In the genomic region with DNA sequence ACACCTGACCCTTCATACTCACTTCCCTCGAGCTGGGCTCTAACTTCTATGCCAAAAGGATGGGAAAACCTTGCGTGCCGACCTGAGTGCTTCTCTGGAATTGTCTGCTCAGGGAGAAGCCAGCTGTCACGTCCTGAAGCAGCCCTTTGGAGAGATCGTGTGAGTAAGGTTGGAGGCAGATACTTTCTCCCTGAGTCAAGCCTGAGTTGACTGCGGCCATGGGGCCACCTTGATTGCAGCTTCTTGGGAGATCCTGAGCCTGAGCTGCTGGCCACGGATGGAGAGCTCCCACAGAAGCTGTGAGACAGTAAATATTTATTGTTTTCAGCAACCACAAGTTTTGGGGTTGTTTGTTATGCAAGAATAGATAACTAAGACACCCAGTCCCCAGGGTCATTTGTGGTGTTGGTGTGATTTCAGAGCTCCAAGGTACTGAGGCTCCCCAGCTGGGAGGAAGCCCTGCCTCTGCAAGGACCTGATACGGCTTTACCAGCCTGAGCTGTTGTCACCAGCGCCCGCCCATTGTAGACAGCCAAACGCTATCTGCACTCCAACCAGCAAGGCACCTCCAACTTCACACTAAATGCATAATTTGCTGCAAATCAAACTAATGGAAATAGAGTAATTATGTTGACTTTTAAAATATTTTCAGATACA, we compare ENCODE assay signal across 20 cellular contexts.
"Had no signal": no experiment of that assay in that cellular context is flagged by ENCODE, and none has a peak within 500 bp of the region (broad histone marks: within the 10 kb centered on the region; RNA-seq: fewer than 3 reads in every experiment).

No MANE protein-coding gene starts in this region.

- H3K9ac ChIP-seq: neural progenitor cell had no signal

- H3K9me3 ChIP-seq: psoas muscle had no signal

- ATAC-seq: activated CD4-positive, CD25-positive, alpha-beta regulatory T cell treated with anti-CD3 and anti-CD28 coated beads, Interleukin-2, amount 50 U/mL, for 24 hours; activated CD8-positive, alpha-beta T cell treated with anti-CD3 and anti-CD28 coated beads, Interleukin-2, amount 10 ng/mL, durations not matched to agents 7 days and 5 days; naive thymus-derived CD8-positive, alpha-beta T cell; psoas muscle; right cardiac atrium; stimulated activated effector memory CD8-positive, alpha-beta T cell treated with anti-CD3 and anti-CD28 coated beads, Interleukin-12 subunit alpha, Interleukin-12 subunit beta, amount 100 ng/mL, for 72 hours; stimulated activated naive CD8-positive, alpha-beta T cell treated with anti-CD3 and anti-CD28 coated beads, Interleukin-15, amount 100 ng/mL, for 72 hours; T-helper 17 cell had no signal

- H3K36me3 ChIP-seq: left ventricle myocardium inferior, neural progenitor cell, tibial artery had no signal

- H3K27ac ChIP-seq: left ventricle myocardium inferior, neural progenitor cell, psoas muscle, tibial artery had no signal

- H3K4me1 ChIP-seq: left ventricle myocardium inferior, neural progenitor cell, psoas muscle, tibial artery had no signal

- DNase-seq: activated CD4-positive, alpha-beta T cell treated with anti-CD3 and anti-CD28 coated beads, Interleukin-2, amount 10 ng/mL, durations not matched to agents 7 days and 5 days; activated naive CD4-positive, alpha-beta T cell treated with anti-CD3 and anti-CD28 coated beads for 36 hours; activated T-cell treated with anti-CD3 and anti-CD28 coated beads, Interleukin-2, amount 50 U/mL, for 48 hours; amygdala; effector CD8-positive, alpha-beta T cell; glutamatergic neuron; hippocampal formation; left ventricle myocardium inferior; psoas muscle; right cardiac atrium; stimulated activated CD4-positive, alpha-beta T cell treated with anti-CD3 and anti-CD28 coated beads, Interleukin-12 subunit alpha, Interleukin-12 subunit beta, amount 100 ng/mL, for 4 hours; stimulated activated CD4-positive, alpha-beta T cell treated with anti-CD3 and anti-CD28 coated beads, Interleukin-1b, Interleukin-23, amount 100 ng/mL, for 48 hours; stimulated activated naive CD8-positive, alpha-beta T cell treated with anti-CD3 and anti-CD28 coated beads, Interleukin-15, amount 100 ng/mL, for 72 hours; T-helper 17 cell; tibial artery had no signal

- H3K4me2 ChIP-seq: neural progenitor cell had no signal

- H3K4me3 ChIP-seq: left ventricle myocardium inferior, neural progenitor cell, psoas muscle, tibial artery had no signal
